Comparison of ENCODE assay signal across 17 cellular contexts in the genomic region with DNA sequence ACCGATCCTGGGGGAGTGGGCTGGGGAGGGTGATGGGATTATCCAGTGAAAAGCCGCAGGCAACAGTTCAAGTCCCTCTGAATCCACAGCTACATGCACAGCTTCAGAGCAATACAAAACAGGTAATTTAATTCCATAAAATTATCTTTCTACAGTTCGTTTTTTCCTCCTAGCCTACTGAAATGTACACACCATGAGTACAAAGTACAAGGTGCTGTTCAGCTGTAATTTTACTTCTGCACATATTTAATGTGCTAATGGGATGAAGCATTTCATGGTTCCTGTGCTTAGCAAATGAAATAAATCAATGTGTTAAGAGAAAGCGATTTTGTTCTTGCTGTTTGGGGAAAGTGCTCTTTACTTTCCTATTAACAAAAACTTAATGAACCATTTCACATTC.
"Had no signal": no experiment of that assay in that cellular context is flagged by ENCODE, and none has a peak within 500 bp of the region (broad histone marks: within the 10 kb centered on the region; RNA-seq: fewer than 3 reads in every experiment).

No MANE protein-coding gene starts in this region.

- DNase-seq: activated CD4-positive, alpha-beta T cell treated with anti-CD3 and anti-CD28 coated beads, Interleukin-2, amount 10 ng/mL, durations not matched to agents 7 days and 5 days; activated naive CD4-positive, alpha-beta T cell; activated naive CD8-positive, alpha-beta T cell treated with anti-CD3 and anti-CD28 coated beads, Interleukin-2, amount 10 ng/mL, durations not matched to agents 7 days and 5 days; activated T-cell treated with anti-CD3 and anti-CD28 coated beads for 4 hours; cerebellar nuclear complex; effector memory CD4-positive, alpha-beta T cell; heart left ventricle; immature natural killer cell; left cardiac atrium; mammary epithelial cell; naive thymus-derived CD8-positive, alpha-beta T cell; posterior cingulate gyrus; retina; stimulated activated CD4-positive, alpha-beta T cell treated with anti-CD3 and anti-CD28 coated beads, Interleukin-4, amount 100 ng/mL, for 1 hour; stimulated activated naive B cell treated with anti-CD40 and anti-IgM and Interleukin-4, amounts not matched to agents 10 μg/mL and 1 μg/mL and 100 μg/mL, for 72 hours; thyroid gland had no signal

- H3K4me1 Mint-ChIP-seq: activated naive CD8-positive, alpha-beta T cell treated with anti-CD3 and anti-CD28 coated beads, Interleukin-2, amount 10 ng/mL, durations not matched to agents 7 days and 5 days had no signal

- FAIRE-seq: frontal cortex had no signal

- H3K4me3 Mint-ChIP-seq: activated CD4-positive, alpha-beta T cell treated with anti-CD3 and anti-CD28 coated beads, Interleukin-2, amount 10 ng/mL, durations not matched to agents 7 days and 5 days; activated naive CD8-positive, alpha-beta T cell treated with anti-CD3 and anti-CD28 coated beads, Interleukin-2, amount 10 ng/mL, durations not matched to agents 7 days and 5 days; immature natural killer cell; naive thymus-derived CD8-positive, alpha-beta T cell; stimulated activated naive B cell treated with anti-CD40 and anti-IgM and Interleukin-4, amounts not matched to agents 10 μg/mL and 1 μg/mL and 100 μg/mL, for 72 hours had no signal

- ATAC-seq: heart left ventricle; left cardiac atrium; naive thymus-derived CD8-positive, alpha-beta T cell; stimulated activated naive B cell treated with anti-CD40 and anti-IgM and Interleukin-4, amounts not matched to agents 10 μg/mL and 1 μg/mL and 100 μg/mL, for 72 hours had no signal

- H3K27me3 Mint-ChIP-seq: activated CD4-positive, alpha-beta T cell treated with anti-CD3 and anti-CD28 coated beads, Interleukin-2, amount 10 ng/mL, durations not matched to agents 7 days and 5 days; activated naive CD8-positive, alpha-beta T cell treated with anti-CD3 and anti-CD28 coated beads, Interleukin-2, amount 10 ng/mL, durations not matched to agents 7 days and 5 days; naive thymus-derived CD8-positive, alpha-beta T cell; stimulated activated naive B cell treated with anti-CD40 and anti-IgM and Interleukin-4, amounts not matched to agents 10 μg/mL and 1 μg/mL and 100 μg/mL, for 72 hours had no signal

- H3K9me3 Mint-ChIP-seq: activated CD4-positive, alpha-beta T cell treated with anti-CD3 and anti-CD28 coated beads, Interleukin-2, amount 10 ng/mL, durations not matched to agents 7 days and 5 days; activated naive CD8-positive, alpha-beta T cell treated with anti-CD3 and anti-CD28 coated beads, Interleukin-2, amount 10 ng/mL, durations not matched to agents 7 days and 5 days; immature natural killer cell; naive thymus-derived CD8-positive, alpha-beta T cell; stimulated activated naive B cell treated with anti-CD40 and anti-IgM and Interleukin-4, amounts not matched to agents 10 μg/mL and 1 μg/mL and 100 μg/mL, for 72 hours had no signal

- H3K27ac Mint-ChIP-seq: activated CD4-positive, alpha-beta T cell treated with anti-CD3 and anti-CD28 coated beads, Interleukin-2, amount 10 ng/mL, durations not matched to agents 7 days and 5 days; activated naive CD8-positive, alpha-beta T cell treated with anti-CD3 and anti-CD28 coated beads, Interleukin-2, amount 10 ng/mL, durations not matched to agents 7 days and 5 days; immature natural killer cell; naive thymus-derived CD8-positive, alpha-beta T cell; stimulated activated naive B cell treated with anti-CD40 and anti-IgM and Interleukin-4, amounts not matched to agents 10 μg/mL and 1 μg/mL and 100 μg/mL, for 72 hours had no signal
